Comparison of ENCODE assay signal across 16 cellular contexts in the genomic region with DNA sequence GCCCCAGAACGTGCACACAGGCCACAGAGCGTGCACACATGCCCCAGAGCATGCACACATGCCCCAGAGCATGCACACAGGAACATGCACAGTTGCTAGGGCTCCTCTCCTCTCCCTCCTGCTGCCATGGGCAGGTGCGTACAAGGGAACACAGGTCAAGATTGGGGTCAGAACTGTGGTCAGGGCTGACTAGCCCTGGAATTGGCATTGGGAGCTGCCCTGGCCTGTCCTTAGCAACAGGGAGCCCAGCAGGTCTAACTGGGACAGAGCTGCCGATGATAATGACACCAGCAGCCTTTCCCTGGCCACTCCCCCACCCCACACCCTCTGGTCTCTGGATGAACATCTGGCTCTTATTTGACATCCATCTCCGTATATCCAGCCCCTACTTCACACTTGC. TPM values are rescaled to one million over a fixed set of nuclear protein-coding genes. Genes with fewer than 3 reads are reported as not detected.
A peak's percentile ranks its signal among the peaks of the same experiment; 100 is the strongest.
DNase-seq lines count a peak whose midpoint lies in the region; ATAC-seq, FAIRE-seq and TF ChIP-seq lines count a peak whose summit lies in the region.
"Had no signal": no experiment of that assay in that cellular context is flagged by ENCODE, and none has a peak within 500 bp of the region (broad histone marks: within the 10 kb centered on the region; RNA-seq: fewer than 3 reads in every experiment).

No MANE protein-coding gene starts in this region.

- intact Hi-C loops in transverse colon (cut with DNase I; ENCODE audit: low total_unique reads) = no loop called here

- H3K79me1 ChIP-seq in H1 (ENCODE audit: low read depth, low read length) = peaks cover 33% of the 10 kb centered on the region

- TF ChIP-seq EP300 in H1 (IDR thresholded peaks at IDR 0.05; ENCODE audit: borderline replicate concordance in 1 of 2, low read depth in 2 of 2, low read length in 2 of 2) (no peak), transverse colon (IDR thresholded peaks at IDR 0.05; ENCODE audit: low read depth) (no peak)

- H2BK20ac ChIP-seq in H1 (ENCODE audit: low read length) = peak overlapping the region; percentile 8; the same call in 1 of the 2 replicates

- no peaks in the 10 kb centered on the region for H3K9me3 Mint-ChIP-seq in activated naive CD8-positive, alpha-beta T cell treated with anti-CD3 and anti-CD28 coated beads, Interleukin-2, amount 10 ng/mL, durations not matched to agents 7 days and 5 days
- H3K9me3 Mint-ChIP-seq in activated naive CD8-positive, alpha-beta T cell treated with anti-CD3 and anti-CD28 coated beads for 36 hours = no peaks in the 10 kb centered on the region

- H4K20me1 ChIP-seq in H1 (replicated peaks in 1 of 2; ENCODE audit: control insufficient read depth in 1 of 2, insufficient read depth in 2 of 2, low read length in 2 of 2) = peaks cover 19 to 30% of the 10 kb centered on the region in 2 experiments

- H3K27me3 ChIP-seq in H1 (replicated peaks in 1 of 4; ENCODE audit: control insufficient read depth in 3 of 4, extremely low read depth in 1 of 4, insufficient read depth in 3 of 4, low read length in 3 of 4) = no peaks in the 10 kb centered on the region
- H3K27me3 ChIP-seq in transverse colon = peaks cover 14% of the 10 kb centered on the region

- no peak overlapping the region for H3K4ac ChIP-seq in H1 (replicated peaks; ENCODE audit: insufficient read length, low read depth, low read length)

- 92% methylated on average over 5 of the region's 5 CpGs; no CpG with 5 or more reads in 1 of the 2 experiments for WGBS in H1 (ENCODE audit: extremely low coverage in 1 of 2, insufficient coverage in 1 of 2, insufficient read length in 1 of 2, insufficient replicate concordance in 2 of 2, low coverage in 1 of 2, low lambda C conversion rate in 2 of 2, missing lambda C conversion rate in 1 of 2), 2 experiments
- 31% methylated on average over 5 of the region's 5 CpGs; no CpG with 5 or more reads in 1 of the 2 donors for WGBS in transverse colon (ENCODE audit: low coverage in 1 of 2), 2 donors

- peak overlapping the region; percentile 3; the same call in 1 of the 2 replicates for H2BK12ac ChIP-seq in H1 (ENCODE audit: low read depth, low read length)

- in situ Hi-C loops in transverse colon (cut with MboI; ENCODE audit: low pct_ligation_motif_present in 1 of 4, low pct_unique_long_range_greater_than_20kb in 1 of 4, low sequenced_read_pairs in 3 of 4) = no loop called here

- no peak overlapping the region for H2AFZ ChIP-seq in H1 (ENCODE audit: low read length)

- H3K27ac ChIP-seq in H1 (ENCODE audit: low read depth, low read length) = peak overlapping the region; percentile 23; the same call in 1 of the 2 replicates
- peak overlapping the region; percentile 88 to 96 (median 94) for H3K27ac ChIP-seq in transverse colon
- H3K27ac ChIP-seq: lower lobe of right lung had no signal

- TF ChIP-seq CTCF in H1 (IDR thresholded peaks at IDR 0.05; ENCODE audit: control extremely low read depth in 1 of 3, insufficient read depth in 1 of 3, low read depth in 1 of 3, low read length in 3 of 3) (no peak), transverse colon (IDR thresholded peaks at IDR 0.05) (no peak)

- H3K36me3 ChIP-seq in H1 (ENCODE audit: control insufficient read depth in 2 of 4, insufficient read depth in 4 of 4, low read length in 3 of 4) (peaks cover 23 to 53% (median 42%) of the 10 kb centered on the region in 4 experiments), transverse colon (no peaks in the 10 kb centered on the region)

- no peak overlapping the region for H3K4me3 Mint-ChIP-seq in activated naive CD8-positive, alpha-beta T cell treated with anti-CD3 and anti-CD28 coated beads, Interleukin-2, amount 10 ng/mL, durations not matched to agents 7 days and 5 days
- H3K4me3 Mint-ChIP-seq in activated naive CD8-positive, alpha-beta T cell treated with anti-CD3 and anti-CD28 coated beads for 36 hours = no peak overlapping the region
- H3K4me3 Mint-ChIP-seq: activated CD8-positive, alpha-beta T cell treated with anti-CD3 and anti-CD28 coated beads, Interleukin-2, amount 10 ng/mL, durations not matched to agents 7 days and 5 days had no signal

- peak overlapping the region; percentile 84 for H2BK5ac ChIP-seq in H1 (ENCODE audit: low read depth, low read length)

- no peak for TF ChIP-seq RAD21 in H1 (IDR thresholded peaks at IDR 0.05 in 1 of 2, conservative IDR thresholded peaks at IDR 0.05 in 1 of 2; ENCODE audit: low read depth in 2 of 2, low read length in 2 of 2)

- H3K4me3 ChIP-seq in H1 (ENCODE audit: extremely low read depth in 1 of 4, insufficient read depth in 2 of 4, low read depth in 3 of 4, low read length in 4 of 4) (no peak overlapping the region), transverse colon (no peak overlapping the region)
- H3K4me3 ChIP-seq: lower lobe of right lung had no signal

- H3K23ac ChIP-seq in H1 (ENCODE audit: insufficient read length) = no peak overlapping the region

- H3K9me3 ChIP-seq in H1 (ENCODE audit: insufficient read depth in 2 of 2, low read depth in 1 of 2, low read length in 1 of 2) = no peaks in the 10 kb centered on the region; a peak in 1 of 4 replicates
- no peaks in the 10 kb centered on the region for H3K9me3 ChIP-seq in transverse colon
- H3K9me3 ChIP-seq: lower lobe of right lung had no signal

- H3K4me2 ChIP-seq in H1 (ENCODE audit: insufficient read depth in 1 of 2, low read depth in 2 of 2, low read length in 2 of 2) = peak overlapping the region in 1 of 2 experiments; percentile 13; a peak in 2 of 4 replicates

- H3K23me2 ChIP-seq in H1 (ENCODE audit: low read depth, low read length) = peaks cover 1% of the 10 kb centered on the region; the same call in 1 of the 2 replicates

- CTCF ChIA-PET in H1 (lab: Charles Lee; ENCODE audit: partially characterized antibody) = interaction anchor here (0.7 to 2.1 kb wide), 12 partner anchors 9 to 178 kb away, joined by 3 to 11 read pairs (median 4); no protein-coding TSS in a partner anchor

- H3K36me3 Mint-ChIP-seq in activated naive CD8-positive, alpha-beta T cell treated with anti-CD3 and anti-CD28 coated beads, Interleukin-2, amount 10 ng/mL, durations not matched to agents 7 days and 5 days = no peaks in the 10 kb centered on the region
- H3K36me3 Mint-ChIP-seq in activated naive CD8-positive, alpha-beta T cell treated with anti-CD3 and anti-CD28 coated beads for 36 hours = no peaks in the 10 kb centered on the region
- H3K36me3 Mint-ChIP-seq: CD14-positive monocyte had no signal

- peak overlapping the region; percentile 81 for H4K91ac ChIP-seq in H1 (replicated peaks; ENCODE audit: insufficient read length, low read length)

- no peak overlapping the region for H3K9ac ChIP-seq in H1 (replicated peaks in 1 of 4; ENCODE audit: extremely low read depth in 1 of 4, low read depth in 3 of 4, low read length in 3 of 4)

- peaks cover 35 to 46% (median 40%) of the 10 kb centered on the region in 4 experiments for H3K4me1 ChIP-seq in H1 (replicated peaks in 1 of 4; ENCODE audit: control insufficient read depth in 3 of 4, insufficient read depth in 4 of 4, low read length in 3 of 4)
- H3K4me1 ChIP-seq in transverse colon = peaks cover 24 to 92% (median 76%) of the 10 kb centered on the region in 4 donors

- no peak for FAIRE-seq in H1 (lab: Jason Lieb, UNC)

- H3K27me3 Mint-ChIP-seq in activated naive CD8-positive, alpha-beta T cell treated with anti-CD3 and anti-CD28 coated beads, Interleukin-2, amount 10 ng/mL, durations not matched to agents 7 days and 5 days = peaks cover 45% of the 10 kb centered on the region
- H3K27me3 Mint-ChIP-seq in activated naive CD8-positive, alpha-beta T cell treated with anti-CD3 and anti-CD28 coated beads for 36 hours = peaks cover 26% of the 10 kb centered on the region

- no peak overlapping the region for H3K27ac Mint-ChIP-seq in activated naive CD8-positive, alpha-beta T cell treated with anti-CD3 and anti-CD28 coated beads, Interleukin-2, amount 10 ng/mL, durations not matched to agents 7 days and 5 days
- H3K27ac Mint-ChIP-seq in activated naive CD8-positive, alpha-beta T cell treated with anti-CD3 and anti-CD28 coated beads for 36 hours = no peak overlapping the region
- H3K27ac Mint-ChIP-seq: activated CD8-positive, alpha-beta T cell treated with anti-CD3 and anti-CD28 coated beads, Interleukin-2, amount 10 ng/mL, durations not matched to agents 7 days and 5 days; CD14-positive monocyte had no signal

- H3K56ac ChIP-seq in H1 (replicated peaks; ENCODE audit: insufficient read length, low read depth, low read length) = no peak overlapping the region

- peak overlapping the region; percentile 34 for H4K5ac ChIP-seq in H1 (ENCODE audit: insufficient read length, low read depth, low read length)

- peaks cover 8 to 84% of the 10 kb centered on the region in 2 experiments for H3K79me2 ChIP-seq in H1 (ENCODE audit: control insufficient read depth in 1 of 2, insufficient read depth in 2 of 2, low read length in 2 of 2)

- POLR2A ChIA-PET in activated naive CD8-positive, alpha-beta T cell treated with anti-CD3 and anti-CD28 coated beads, Interleukin-2, amount 10 ng/mL, durations not matched to agents 7 days and 5 days (lab: Charles Lee) = no interaction called here
- POLR2A ChIA-PET in H1 (lab: Charles Lee; ENCODE audit: partially characterized antibody) = interaction anchor here (0.8 to 13.5 kb wide), 6 partner anchors 11 to 58 kb away, joined by 3 to 210 read pairs (median 4); no protein-coding TSS in a partner anchor

- TF ChIP-seq POLR2A in H1 (IDR thresholded peaks at IDR 0.05; ENCODE audit: control extremely low read depth in 1 of 2, low read depth in 2 of 2, low read length in 2 of 2) = no peak; a peak in 1 of 3 replicates
- no peak for TF ChIP-seq POLR2A in transverse colon (IDR thresholded peaks at IDR 0.05)

- peaks cover 5% of the 10 kb centered on the region for H3K4me1 Mint-ChIP-seq in activated naive CD8-positive, alpha-beta T cell treated with anti-CD3 and anti-CD28 coated beads, Interleukin-2, amount 10 ng/mL, durations not matched to agents 7 days and 5 days
- H3K4me1 Mint-ChIP-seq in activated naive CD8-positive, alpha-beta T cell treated with anti-CD3 and anti-CD28 coated beads for 36 hours = no peaks in the 10 kb centered on the region
- H3K4me1 Mint-ChIP-seq: CD14-positive monocyte had no signal

- H4K8ac ChIP-seq in H1 (ENCODE audit: extremely low read depth, insufficient read depth, low read length) = peak overlapping the region; percentile 75; the same call in 1 of the 2 replicates

- H2BK15ac ChIP-seq in H1 (ENCODE audit: low read length) = peak overlapping the region; percentile 16; the same call in 1 of the 2 replicates

- no peak overlapping the region for H3K14ac ChIP-seq in H1 (ENCODE audit: insufficient read length)

- H2BK120ac ChIP-seq in H1 (replicated peaks; ENCODE audit: low read depth, low read length) = no peak overlapping the region

- peak overlapping the region; percentile 64; the same call in 1 of the 2 replicates for H3K18ac ChIP-seq in H1 (ENCODE audit: extremely low read depth, low read length)

- ATAC-seq in activated naive CD8-positive, alpha-beta T cell treated with anti-CD3 and anti-CD28 coated beads, Interleukin-2, amount 10 ng/mL, durations not matched to agents 7 days and 5 days (ENCODE audit: low read depth) = no peak
- ATAC-seq in GM21786 (IDR thresholded peaks at IDR 0.05; ENCODE audit: unreplicated experiment) (no peak), HG02884 (IDR thresholded peaks at IDR 0.05; ENCODE audit: unreplicated experiment) (no peak)
- ATAC-seq: activated CD8-positive, alpha-beta T cell treated with anti-CD3 and anti-CD28 coated beads, Interleukin-2, amount 10 ng/mL, durations not matched to agents 7 days and 5 days; lower lobe of right lung had no signal

- peak; percentile 8 for DNase-seq in activated naive CD8-positive, alpha-beta T cell treated with anti-CD3 and anti-CD28 coated beads, Interleukin-2, amount 10 ng/mL, durations not matched to agents 7 days and 5 days
- DNase-seq in activated naive CD8-positive, alpha-beta T cell treated with anti-CD3 and anti-CD28 coated beads for 36 hours = no peak
- DNase-seq in H1 (ENCODE audit: low read depth in 1 of 2, low spot score in 2 of 2) (no peak), mesenteric fat pad (ENCODE audit: low spot score) (peak; percentile 20), transverse colon (peak; percentile 47)
- no peak for DNase-seq in stimulated activated CD4-positive, alpha-beta T cell treated with anti-CD3 and anti-CD28 coated beads, Interleukin-1b, Interleukin-23, amount 100 ng/mL, for 48 hours
- DNase-seq: activated CD8-positive, alpha-beta T cell treated with anti-CD3 and anti-CD28 coated beads, Interleukin-2, amount 10 ng/mL, durations not matched to agents 7 days and 5 days; activated effector memory CD4-positive, alpha-beta T cell treated with Interleukin-2 at 50 U/mL for 16 hours; GOT3; lower lobe of right lung; NCI-H187 treated with DMSO at 0.1 percent for 48 hours; NCI-H524 treated with DMSO at 0.1 percent for 48 hours had no signal

- H2AK5ac ChIP-seq in H1 (ENCODE audit: low read depth, low read length) = 0 out of 2 replicates have a peak overlapping the region, but pooled peaks have one; percentile 26

RNA-seq across cellular contexts. Expression of gene PCDH1, which starts 8.0 kb away (rescaled TPM):
- total RNA-seq in activated naive CD8-positive, alpha-beta T cell treated with anti-CD3 and anti-CD28 coated beads, Interleukin-2, amount 10 ng/mL, durations not matched to agents 7 days and 5 days = not detected
- total RNA-seq in activated naive CD8-positive, alpha-beta T cell treated with anti-CD3 and anti-CD28 coated beads for 36 hours = not detected
- 101 and 106 TPM in 2 replicates for total RNA-seq in H1 (2021; fragmentation: NEBNext Ultra II Directional; extraction: Animal tissue kit (Norgen Biotek cat#: 25700))
- 102 and 120 TPM in 2 replicates for polyA plus RNA-seq in H1 (2011; rRNA removed)
- polyA plus RNA-seq in H1 (2011; cell fraction: cytosol; rRNA removed) = 88.6 TPM
- polyA plus RNA-seq in H1 (2011; cell fraction: nucleus; rRNA removed) = 154 TPM
- polyA plus RNA-seq in H1 (2012, experiment 1 of 2) = 74.4 to 110 TPM (median 100 TPM) in 4 replicates
- 97.8 TPM for polyA plus RNA-seq in H1 (2012, experiment 2 of 2)
- polyA plus RNA-seq in H1 (2013, experiment 1 of 2) = 130 TPM
- 120 TPM for polyA plus RNA-seq in H1 (2013, experiment 2 of 2)
- 292 and 318 TPM in 2 replicates for polyA minus RNA-seq in H1 (2011; rRNA and poly(A)+ RNA removed)
- polyA minus RNA-seq in H1 (2011; cell fraction: cytosol; rRNA and poly(A)+ RNA removed) = 143 TPM
- polyA minus RNA-seq in H1 (2011; cell fraction: nucleus; rRNA and poly(A)+ RNA removed) = 96.9 TPM
- total RNA-seq in mesenteric fat pad (43.8 TPM), transverse colon (100 to 1,000 TPM in 3 of 4 donors, 10 to 100 TPM in 1; 92.5 to 217 (median 164) TPM)
- total RNA-seq: activated CD8-positive, alpha-beta T cell treated with anti-CD3 and anti-CD28 coated beads, Interleukin-2, amount 10 ng/mL, durations not matched to agents 7 days and 5 days; OCI-LY7 had no signal
- polyA plus RNA-seq: CD14-positive monocyte had no signal

RNA-seq across cellular contexts. Expression of gene DELE1, which starts 53.4 kb away (rescaled TPM):
- total RNA-seq in activated naive CD8-positive, alpha-beta T cell treated with anti-CD3 and anti-CD28 coated beads, Interleukin-2, amount 10 ng/mL, durations not matched to agents 7 days and 5 days = 10 to 100 TPM; 71.2 to 73.1 TPM
- 10 to 100 TPM; 46.4 to 51.6 TPM for total RNA-seq in activated naive CD8-positive, alpha-beta T cell treated with anti-CD3 and anti-CD28 coated beads for 36 hours
- total RNA-seq in H1 (2021; fragmentation: NEBNext Ultra II Directional; extraction: Animal tissue kit (Norgen Biotek cat#: 25700)) = 59.6 and 61.4 TPM in 2 replicates
- 114 and 132 TPM in 2 replicates for polyA plus RNA-seq in H1 (2011; rRNA removed)
- 98.7 TPM for polyA plus RNA-seq in H1 (2011; cell fraction: cytosol; rRNA removed)
- polyA plus RNA-seq in H1 (2011; cell fraction: nucleus; rRNA removed) = 310 TPM
- polyA plus RNA-seq in H1 (2012, experiment 1 of 2) = 71.4 to 88.2 TPM (median 72.4 TPM) in 4 replicates
- 49.9 TPM for polyA plus RNA-seq in H1 (2012, experiment 2 of 2)
- 46.8 TPM for polyA plus RNA-seq in H1 (2013, experiment 1 of 2)
- polyA plus RNA-seq in H1 (2013, experiment 2 of 2) = 41.4 TPM
- polyA minus RNA-seq in H1 (2011; rRNA and poly(A)+ RNA removed) = 84.7 and 92.9 TPM in 2 replicates
- 35.0 TPM for polyA minus RNA-seq in H1 (2011; cell fraction: cytosol; rRNA and poly(A)+ RNA removed)
- 93.7 TPM for polyA minus RNA-seq in H1 (2011; cell fraction: nucleus; rRNA and poly(A)+ RNA removed)
- total RNA-seq in mesenteric fat pad = 74.0 TPM
- 100 to 1,000 TPM in 3 of 4 donors, 10 to 100 TPM in 1; 92.6 to 270 (median 126) TPM for total RNA-seq in transverse colon

Comparison
In these comparisons a context has a peak if more than half of its experiments do, and no peak if none do; other contexts are left out.
1. DNase-seq: peak in activated naive CD8-positive, alpha-beta T cell treated with anti-CD3 and anti-CD28 coated beads, Interleukin-2, amount 10 ng/mL, durations not matched to agents 7 days and 5 days (single experiment), mesenteric fat pad (single experiment) and transverse colon (single experiment); none in activated naive CD8-positive, alpha-beta T cell treated with anti-CD3 and anti-CD28 coated beads for 36 hours (single experiment), H1 (0 of 2) and stimulated activated CD4-positive, alpha-beta T cell treated with anti-CD3 and anti-CD28 coated beads, Interleukin-1b, Interleukin-23, amount 100 ng/mL, for 48 hours (single experiment).
2. RNA of gene PCDH1, which starts 8.0 kb away (total RNA-seq): 92.5 to 217 TPM in transverse colon, 101 to 106 TPM in H1 and 43.8 TPM in mesenteric fat pad (single experiment); not detected in activated naive CD8-positive, alpha-beta T cell treated with anti-CD3 and anti-CD28 coated beads for 36 hours and not detected in activated naive CD8-positive, alpha-beta T cell treated with anti-CD3 and anti-CD28 coated beads, Interleukin-2, amount 10 ng/mL, durations not matched to agents 7 days and 5 days; every median in the first group is over 10 times any median in the second.